Comparison of ENCODE assay signal across 12 cellular contexts in the genomic region with DNA sequence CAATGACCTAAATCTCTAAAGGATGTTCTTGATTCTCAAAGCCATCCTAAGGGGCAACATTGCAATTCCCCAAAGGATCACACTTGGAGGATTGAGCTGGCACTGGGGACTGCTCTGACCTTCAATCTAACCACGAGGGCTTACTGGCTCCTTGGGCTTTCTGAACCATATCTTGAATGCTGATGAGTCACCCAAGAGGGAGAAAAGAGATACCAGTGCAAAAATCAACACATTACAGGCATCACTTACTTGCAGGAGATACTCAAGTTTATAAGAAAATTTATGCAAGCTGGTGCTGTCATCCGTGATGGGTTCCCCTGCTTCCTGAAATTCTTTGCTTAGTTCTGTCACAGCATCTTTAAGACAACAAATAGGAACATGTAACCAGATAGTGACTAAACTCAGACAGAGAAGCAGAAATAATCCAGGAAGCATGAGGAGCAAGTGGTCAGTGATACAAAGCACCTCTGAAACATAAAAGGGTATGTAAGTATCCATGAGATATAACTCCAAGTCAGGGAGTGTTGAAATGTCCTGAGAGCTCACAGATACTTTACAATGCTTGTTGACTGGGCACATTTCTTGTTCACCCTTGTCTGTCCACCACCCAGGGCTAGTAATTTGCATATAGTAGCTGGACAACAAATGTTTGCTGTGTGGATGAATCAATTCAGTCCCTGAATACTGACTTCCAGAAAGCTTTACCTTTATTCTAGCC. TPM values are rescaled to one million over a fixed set of nuclear protein-coding genes. Genes with fewer than 3 reads are reported as not detected.
DNase-seq lines count a peak whose midpoint lies in the region; ATAC-seq and TF ChIP-seq lines count a peak whose summit lies in the region.
"Had no signal": no experiment of that assay in that cellular context is flagged by ENCODE, and none has a peak within 500 bp of the region (broad histone marks: within the 10 kb centered on the region; RNA-seq: fewer than 3 reads in every experiment).

No MANE protein-coding gene starts in this region.

- H3K4me1 ChIP-seq in IMR-90 (ENCODE audit: control insufficient read depth, insufficient read depth, low read length) (peaks cover 25% of the 10 kb centered on the region), ascending aorta (peaks cover 18 to 40% of the 10 kb centered on the region in 2 donors), muscle layer of duodenum (ENCODE audit: control insufficient read depth in 1 of 2, insufficient read depth in 2 of 2, low read length in 2 of 2) (peaks cover 18 to 19% of the 10 kb centered on the region in 2 donors), colonic mucosa (peaks cover 25% of the 10 kb centered on the region)

- H4K5ac ChIP-seq in IMR-90 (ENCODE audit: low read depth, low read length), result no peak overlapping the region

- no peak overlapping the region for H2AK9ac ChIP-seq in IMR-90 (replicated peaks; ENCODE audit: low read depth, low read length, poor library complexity)

- no peak overlapping the region for H3K4me3 ChIP-seq in IMR-90 (ENCODE audit: insufficient read depth, low read depth, low read length)
- no peak overlapping the region for H3K4me3 ChIP-seq in ascending aorta
- H3K4me3 ChIP-seq in muscle layer of duodenum (ENCODE audit: low read depth in 1 of 2, low read length in 2 of 2), result no peak overlapping the region
- H3K4me3 ChIP-seq in colonic mucosa, result no peak overlapping the region

- no peak overlapping the region for H3K4me3 Mint-ChIP-seq in CD4-positive, alpha-beta T cell
- H3K4me3 Mint-ChIP-seq: activated naive CD4-positive, alpha-beta T cell treated with anti-CD3 and anti-CD28 coated beads, Interleukin-2, amount 10 ng/mL, durations not matched to agents 7 days and 5 days had no signal

- H3K56ac ChIP-seq in IMR-90 (ENCODE audit: extremely low read depth, insufficient read depth, low read length), result no peak overlapping the region

- TF ChIP-seq CTCF in CD4-positive, alpha-beta T cell (IDR thresholded peaks at IDR 0.05), result no peak
- TF ChIP-seq CTCF in IMR-90 (conservative IDR thresholded peaks at IDR 0.05; ENCODE audit: low read depth, low read length), result no peak
- no peak for TF ChIP-seq CTCF in ascending aorta (IDR thresholded peaks at IDR 0.05)
- TF ChIP-seq CTCF in colonic mucosa (IDR thresholded peaks at IDR 0.05), result no peak

- no peak overlapping the region for H4K8ac ChIP-seq in IMR-90 (ENCODE audit: low read depth in 2 of 2, low read length in 2 of 2)

- H3K27me3 ChIP-seq in CD4-positive, alpha-beta T cell (ENCODE audit: control insufficient read depth, insufficient read depth, low read length), result no peaks in the 10 kb centered on the region
- no peaks in the 10 kb centered on the region for H3K27me3 ChIP-seq in IMR-90 (ENCODE audit: control insufficient read depth, insufficient read depth, low read length)
- no peaks in the 10 kb centered on the region for H3K27me3 ChIP-seq in ascending aorta
- no peaks in the 10 kb centered on the region for H3K27me3 ChIP-seq in muscle layer of duodenum (ENCODE audit: low read depth, low read length)
- H3K27me3 ChIP-seq in colonic mucosa, result no peaks in the 10 kb centered on the region

- DNase-seq in CD4-positive, alpha-beta T cell, result no peak
- DNase-seq in IMR-90, result peak; percentile 76
- DNase-seq in ascending aorta (ENCODE audit: low spot score in 2 of 2), result no peak
- no peak for DNase-seq in putamen (ENCODE audit: low spot score)
- no peak for DNase-seq in colonic mucosa
- DNase-seq in hippocampal formation (lab: John Stamatoyannopoulos, UW), result no peak
- DNase-seq: activated naive CD4-positive, alpha-beta T cell treated with anti-CD3 and anti-CD28 coated beads, Interleukin-2, amount 10 ng/mL, durations not matched to agents 7 days and 5 days; NCI-H187; occipital lobe had no signal

- H3K27ac Mint-ChIP-seq in CD4-positive, alpha-beta T cell, result peak overlapping the region; percentile 64
- H3K27ac Mint-ChIP-seq: activated naive CD4-positive, alpha-beta T cell treated with anti-CD3 and anti-CD28 coated beads, Interleukin-2, amount 10 ng/mL, durations not matched to agents 7 days and 5 days had no signal

- BruUV-seq in IMR-90 (replicated peaks; lab: Mats Ljungman, UMichigan), result no TSS peak

- peaks cover 96% of the 10 kb centered on the region for H3K36me3 Mint-ChIP-seq in CD4-positive, alpha-beta T cell (ENCODE audit: low read depth)

- H3K4me2 ChIP-seq in IMR-90 (ENCODE audit: low read depth, low read length), result no peak overlapping the region; the same call in 1 of the 2 replicates

- H4K91ac ChIP-seq in IMR-90 (ENCODE audit: insufficient read depth, low read depth, low read length), result no peak overlapping the region

- dilution Hi-C loops in IMR-90 (cut with HindIII; ENCODE audit: low sequenced_read_pairs, unreplicated experiment), result no loop called here

- H2AFZ ChIP-seq in IMR-90 (replicated peaks; ENCODE audit: low read length, poor library complexity), result no peak overlapping the region

- H3K23ac ChIP-seq in IMR-90 (ENCODE audit: low read depth, low read length), result no peak overlapping the region

- H2BK5ac ChIP-seq in IMR-90 (ENCODE audit: low read depth, low read length, poor library complexity, severe bottlenecking), result no peak overlapping the region

- H3K27ac ChIP-seq in CD4-positive, alpha-beta T cell (ENCODE audit: low read depth, low read length), result no peak overlapping the region
- H3K27ac ChIP-seq in IMR-90 (ENCODE audit: insufficient read depth, low read length), result no peak overlapping the region
- H3K27ac ChIP-seq in ascending aorta, result peak overlapping the region; percentile 17 to 94
- peak overlapping the region; percentile 15 for H3K27ac ChIP-seq in muscle layer of duodenum (ENCODE audit: low read length)
- H3K27ac ChIP-seq in colonic mucosa, result no peak overlapping the region

- TF ChIP-seq RAD21 in IMR-90 (IDR thresholded peaks at IDR 0.05; ENCODE audit: low read length), result no peak

- no peak for ATAC-seq in CD4-positive, alpha-beta T cell (ENCODE audit: poor library complexity)
- peak; percentile 68 for ATAC-seq in IMR-90 (ENCODE audit: low read depth)
- no peak for ATAC-seq in HG02938 (IDR thresholded peaks at IDR 0.05; ENCODE audit: unreplicated experiment)

- no peak overlapping the region for H2BK15ac ChIP-seq in IMR-90 (ENCODE audit: low read depth, low read length)

- H2BK20ac ChIP-seq in IMR-90 (ENCODE audit: low read depth, low read length), result no peak overlapping the region

- intact Hi-C loops in CD4-positive, alpha-beta T cell (cut with DNase I, micrococcal nuclease), result no loop called here
- intact Hi-C loops in IMR-90 (cut with micrococcal nuclease) (no loop called here), ascending aorta (cut with DNase I) (loop anchor here (10.0 kb wide), 1 partner anchor 317 kb away; no protein-coding TSS in a partner anchor), colonic mucosa (cut with DNase I) (no loop called here)

- H2AK5ac ChIP-seq in IMR-90 (ENCODE audit: low read depth, low read length), result no peak overlapping the region

- CTCF ChIA-PET in CD4-positive, alpha-beta T cell (lab: Charles Lee), result interaction anchor here (0.6 to 2.2 kb wide), 4 partner anchors 12 to 98 kb away, joined by 3 to 9 read pairs (median 4); no protein-coding TSS in a partner anchor
- CTCF ChIA-PET in IMR-90 (lab: Yijun Ruan, JAX), result interaction anchor here (1.0 kb wide), 1 partner anchor 95 kb away, joined by 3 read pairs; no protein-coding TSS in a partner anchor

- peaks cover 29% of the 10 kb centered on the region for H3K9me1 ChIP-seq in IMR-90 (ENCODE audit: insufficient read depth, low read length)

- POLR2A ChIA-PET in CD4-positive, alpha-beta T cell (lab: Charles Lee), result no interaction called here
- POLR2A ChIA-PET in IMR-90 (lab: Charles Lee; ENCODE audit: unreplicated experiment), result interaction anchor here (0.8 kb wide), 1 partner anchor 9 kb away, joined by 3 read pairs; no protein-coding TSS in a partner anchor

- H2BK120ac ChIP-seq in IMR-90 (ENCODE audit: low read depth, low read length), result no peak overlapping the region

- H3K27me3 Mint-ChIP-seq in CD4-positive, alpha-beta T cell, result no peaks in the 10 kb centered on the region
- H3K27me3 Mint-ChIP-seq: activated naive CD4-positive, alpha-beta T cell treated with anti-CD3 and anti-CD28 coated beads, Interleukin-2, amount 10 ng/mL, durations not matched to agents 7 days and 5 days had no signal

- H3K9ac ChIP-seq in IMR-90 (ENCODE audit: low read depth, low read length), result no peak overlapping the region
- no peak overlapping the region for H3K9ac ChIP-seq in colonic mucosa (ENCODE audit: low read depth in 2 of 2, low read length in 2 of 2)

- peaks cover 11% of the 10 kb centered on the region for H4K20me1 ChIP-seq in IMR-90 (ENCODE audit: insufficient read depth, low read length)

- H3K4ac ChIP-seq in IMR-90 (ENCODE audit: low read depth, low read length), result no peak overlapping the region

- no peak overlapping the region for H3K14ac ChIP-seq in IMR-90 (replicated peaks; ENCODE audit: low read depth, low read length)

- no peaks in the 10 kb centered on the region for H3K9me3 ChIP-seq in CD4-positive, alpha-beta T cell (ENCODE audit: control insufficient read depth, low read length)
- H3K9me3 ChIP-seq in IMR-90 (ENCODE audit: control insufficient read depth, insufficient read depth, low read length) (no peaks in the 10 kb centered on the region), ascending aorta (no peaks in the 10 kb centered on the region), muscle layer of duodenum (ENCODE audit: control insufficient read depth in 1 of 2, low read length in 2 of 2) (no peaks in the 10 kb centered on the region), colonic mucosa (no peaks in the 10 kb centered on the region)

- WGBS in IMR-90 (ENCODE audit: extremely low coverage in 2 of 2, insufficient read length in 1 of 2), 2 experiments, result no CpG with 5 or more reads among the region's 2 CpGs

- TF ChIP-seq POLR2A in IMR-90 (IDR thresholded peaks at IDR 0.05; ENCODE audit: low read depth, low read length), result no peak

- in situ Hi-C loops in IMR-90 (cut with MboI; ENCODE audit: low sequenced_read_pairs), result no loop called here

- H3K9me3 Mint-ChIP-seq in CD4-positive, alpha-beta T cell, result no peaks in the 10 kb centered on the region
- H3K9me3 Mint-ChIP-seq: activated naive CD4-positive, alpha-beta T cell treated with anti-CD3 and anti-CD28 coated beads, Interleukin-2, amount 10 ng/mL, durations not matched to agents 7 days and 5 days had no signal

- H3K36me3 ChIP-seq in IMR-90 (ENCODE audit: control insufficient read depth, insufficient read depth, low read length) (peaks cover 24% of the 10 kb centered on the region), ascending aorta (peaks cover 60 to 75% of the 10 kb centered on the region in 2 donors), muscle layer of duodenum (ENCODE audit: control insufficient read depth in 1 of 2, insufficient read depth in 2 of 2, low read length in 2 of 2) (peaks cover 60 to 67% of the 10 kb centered on the region in 2 donors), colonic mucosa (peaks cover 15% of the 10 kb centered on the region)

- H3K4me1 Mint-ChIP-seq in CD4-positive, alpha-beta T cell (ENCODE audit: low read depth), result peaks cover 56% of the 10 kb centered on the region

- peak overlapping the region; percentile 2; the same call in 1 of the 2 replicates for H3K18ac ChIP-seq in IMR-90 (ENCODE audit: low read depth, low read length)

- H3K79me1 ChIP-seq in IMR-90 (ENCODE audit: low read depth in 1 of 2, low read length in 2 of 2), result peaks cover 13 to 34% of the 10 kb centered on the region in 2 experiments; a peak in 3 of 4 replicates

RNA-seq across cellular contexts. Expression of a gene that starts 14.1 kb away (rescaled TPM):
- 10 to 100 TPM; 17.4 to 20.1 TPM for total RNA-seq in CD4-positive, alpha-beta T cell
- total RNA-seq in IMR-90 (2012; rRNA removed), result 16.1 and 20.1 TPM in 2 replicates
- polyA plus RNA-seq in IMR-90 (2012; rRNA removed), result 12.0 and 13.7 TPM in 2 replicates
- polyA plus RNA-seq in IMR-90 (2012; cell fraction: cytosol; rRNA removed), result 6.7 and 10.1 TPM in 2 replicates
- polyA plus RNA-seq in IMR-90 (2012; cell fraction: nucleus; rRNA removed; ENCODE audit: low replicate concordance), result 6.8 and 8.8 TPM in 2 replicates
- 56.2 TPM for total RNA-seq in ascending aorta
- 10 to 100 TPM; 21.7 to 30.8 TPM for total RNA-seq in colonic mucosa

RNA-seq across cellular contexts. Expression of a gene that starts 38.2 kb away (rescaled TPM):
- 1 to 10 TPM; 1.7 to 2.0 TPM for total RNA-seq in CD4-positive, alpha-beta T cell
- total RNA-seq in IMR-90 (2012; rRNA removed) (under 0.01 TPM in 1 of 2 replicates, not detected in the other), ascending aorta (2.1 TPM), colonic mucosa (1 to 10 TPM; 1.0 to 1.6 TPM)
- polyA plus RNA-seq in IMR-90 (2012; rRNA removed), result not detected in 2 replicates
- polyA plus RNA-seq in IMR-90 (2012; cell fraction: cytosol; rRNA removed), result not detected in 2 replicates
- not detected in 2 replicates for polyA plus RNA-seq in IMR-90 (2012; cell fraction: nucleus; rRNA removed; ENCODE audit: low replicate concordance)
- total RNA-seq: Daoy, occipital lobe had no signal

RNA-seq across cellular contexts. Expression of a gene that starts 45.8 kb away (rescaled TPM):
- under 1 TPM; 0.14 to 0.20 TPM for total RNA-seq in CD4-positive, alpha-beta T cell
- total RNA-seq in IMR-90 (2012; rRNA removed) (not detected in 2 replicates), ascending aorta (not detected), colonic mucosa (under 1 TPM; 0.05 to 0.17 TPM)
- not detected in 2 replicates for polyA plus RNA-seq in IMR-90 (2012; rRNA removed)
- polyA plus RNA-seq in IMR-90 (2012; cell fraction: cytosol; rRNA removed), result not detected in 2 replicates
- not detected in 2 replicates for polyA plus RNA-seq in IMR-90 (2012; cell fraction: nucleus; rRNA removed; ENCODE audit: low replicate concordance)
- total RNA-seq: Daoy, occipital lobe had no signal

Comparison
In these comparisons a context has a peak if more than half of its experiments do, and no peak if none do; other contexts are left out.
1. H3K27ac ChIP-seq: peak in ascending aorta (2 of 2) and muscle layer of duodenum (single experiment); none in CD4-positive, alpha-beta T cell (single experiment), IMR-90 (single experiment) and colonic mucosa (single experiment).